ENCODE assay signal across 27 cellular contexts in genomic region chr1:14955986-14956385, GRCh38.
"Had no signal": no experiment of that assay in that cellular context is flagged by ENCODE, and none has a peak within 500 bp of the region (broad histone marks: within the 10 kb centered on the region; RNA-seq: fewer than 3 reads in every experiment).

No MANE protein-coding gene starts in this region.

- H3K9me3 ChIP-seq: colonic mucosa, mucosa of descending colon, neutrophil, pancreas, thoracic aorta, upper lobe of left lung, uterus had no signal

- H3K27me3 ChIP-seq: colonic mucosa, neutrophil, pancreas, right atrium auricular region, tibial nerve, upper lobe of left lung, uterus had no signal

- H3K27ac ChIP-seq: colonic mucosa, neutrophil, pancreas, right atrium auricular region, thoracic aorta, tibial nerve, uterus had no signal

- H3K4me3 ChIP-seq: colonic mucosa, mucosa of descending colon, pancreas, right atrium auricular region, smooth muscle cell, thoracic aorta, tibial nerve, upper lobe of left lung, uterus had no signal

- H3K4me1 ChIP-seq: colonic mucosa, uterus had no signal

- FAIRE-seq: endothelial cell of umbilical vein, frontal cortex, pancreas had no signal

- H3K9me3 Mint-ChIP-seq: mesothelial cell of epicardium; natural killer cell treated with Interleukin-12 subunit alpha and Interleukin-12 subunit beta and Interleukin-15 and Interleukin-18, amount 100 ng/mL, for 72 hours; neural crest cell; stimulated activated effector memory CD8-positive, alpha-beta T cell treated with anti-CD3 and anti-CD28 coated beads, Interleukin-12 subunit alpha, Interleukin-12 subunit beta, amount 100 ng/mL, for 72 hours had no signal

- H3K4me1 Mint-ChIP-seq: naive B cell; neural crest cell; stimulated activated effector memory CD8-positive, alpha-beta T cell treated with anti-CD3 and anti-CD28 coated beads, Interleukin-12 subunit alpha, Interleukin-12 subunit beta, amount 100 ng/mL, for 72 hours had no signal

- ATAC-seq: left lobe of liver; natural killer cell treated with Interleukin-12 subunit alpha and Interleukin-12 subunit beta and Interleukin-15 and Interleukin-18, amount 100 ng/mL, for 72 hours; sciatic nerve; stimulated activated effector memory CD8-positive, alpha-beta T cell treated with anti-CD3 and anti-CD28 coated beads, Interleukin-12 subunit alpha, Interleukin-12 subunit beta, amount 100 ng/mL, for 72 hours; stimulated activated naive CD8-positive, alpha-beta T cell treated with anti-CD3 and anti-CD28 coated beads, Interleukin-15, Interleukin-2, amounts not matched to agents 100 U/mL and 50 U/mL, for 24 hours had no signal

- DNase-seq: colonic mucosa; dermis blood vessel endothelial cell; effector memory CD4-positive, alpha-beta T cell; hypothalamus; mesenchymal stem cell; mucosa of descending colon; naive B cell; stimulated activated CD4-positive, alpha-beta T cell treated with anti-CD3 and anti-CD28 coated beads, Interleukin-2, amount 100 ng/mL, for 24 hours; stimulated activated CD4-positive, alpha-beta T cell treated with anti-CD3 and anti-CD28 coated beads, Interleukin-4, amount 100 ng/mL, for 24 hours; stimulated activated naive CD8-positive, alpha-beta T cell treated with anti-CD3 and anti-CD28 coated beads, Interleukin-15, Interleukin-2, amounts not matched to agents 100 U/mL and 50 U/mL, for 24 hours; upper lobe of left lung; uterus had no signal

- H3K4me3 Mint-ChIP-seq: mesothelial cell of epicardium; naive B cell; natural killer cell treated with Interleukin-12 subunit alpha and Interleukin-12 subunit beta and Interleukin-15 and Interleukin-18, amount 100 ng/mL, for 72 hours; neural crest cell; stimulated activated effector memory CD8-positive, alpha-beta T cell treated with anti-CD3 and anti-CD28 coated beads, Interleukin-12 subunit alpha, Interleukin-12 subunit beta, amount 100 ng/mL, for 72 hours had no signal

- H3K27me3 Mint-ChIP-seq: naive B cell, progenitor cell of endocrine pancreas had no signal

- H3K36me3 Mint-ChIP-seq: naive B cell; natural killer cell treated with Interleukin-12 subunit alpha and Interleukin-12 subunit beta and Interleukin-15 and Interleukin-18, amount 100 ng/mL, for 72 hours; stimulated activated effector memory CD8-positive, alpha-beta T cell treated with anti-CD3 and anti-CD28 coated beads, Interleukin-12 subunit alpha, Interleukin-12 subunit beta, amount 100 ng/mL, for 72 hours had no signal

- H3K36me3 ChIP-seq: colonic mucosa, neutrophil, pancreas, right atrium auricular region, uterus had no signal
